ENCODE assay signal across 8 cellular contexts in the genomic region with DNA sequence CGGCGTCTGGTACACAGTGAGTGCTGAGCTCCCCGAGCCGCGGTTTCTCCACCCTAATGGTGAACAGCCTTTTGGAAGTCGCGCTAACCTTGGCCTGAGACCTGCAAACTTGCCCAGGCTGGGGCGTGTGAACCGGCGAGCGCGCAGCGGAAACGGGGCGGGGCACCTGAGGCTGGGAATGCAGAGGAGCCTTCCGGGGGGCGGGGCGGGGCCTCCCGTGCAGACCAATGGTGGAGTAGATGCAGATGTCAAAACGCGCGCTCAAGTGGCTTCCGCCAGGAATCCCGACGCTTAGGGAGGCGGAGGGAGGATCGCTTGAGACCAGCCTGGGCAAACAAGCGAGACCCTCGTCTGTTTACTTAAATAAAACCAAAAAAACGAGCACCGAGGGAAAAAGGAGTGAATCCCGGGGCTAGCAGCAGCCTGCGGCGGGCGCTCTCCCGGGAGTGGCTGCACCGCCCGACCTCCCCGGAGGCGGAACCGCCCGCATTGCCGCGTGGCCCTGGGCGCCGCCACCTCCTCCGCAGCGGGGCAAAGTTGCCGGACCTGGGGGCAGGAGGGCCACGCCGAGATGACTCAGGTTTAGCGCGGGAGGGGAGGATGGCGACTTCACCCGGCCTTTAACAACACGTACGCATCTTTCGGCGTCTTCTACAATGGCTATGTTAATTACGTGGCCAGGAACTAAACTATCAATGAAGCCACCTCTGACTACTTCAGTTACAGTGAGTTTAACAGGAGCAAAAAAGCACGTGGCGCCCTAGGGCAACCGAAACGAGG. TPM values are rescaled to one million over a fixed set of nuclear protein-coding genes. Genes with fewer than 3 reads are reported as not detected.
DNase-seq lines count a peak whose midpoint lies in the region; ATAC-seq and TF ChIP-seq lines count a peak whose summit lies in the region.

No MANE protein-coding gene starts in this region.

- TF ChIP-seq CTCF in adrenal gland (IDR thresholded peaks at IDR 0.05) (peak in 2 of 6 experiments; percentile 6 to 28), vagina (IDR thresholded peaks at IDR 0.05) (no peak)

- H3K4me1 ChIP-seq in adrenal gland (replicated peaks in 1 of 2), result peaks cover 6 to 25% of the 10 kb centered on the region in 2 donors
- peaks cover 3% of the 10 kb centered on the region for H3K4me1 ChIP-seq in right cardiac atrium (ENCODE audit: control insufficient read depth, insufficient read depth, low read length)
- peaks cover 12% of the 10 kb centered on the region for H3K4me1 ChIP-seq in rectal smooth muscle tissue (ENCODE audit: control insufficient read depth, insufficient read depth, low read length)
- H3K4me1 ChIP-seq in vagina, result peaks cover 31% of the 10 kb centered on the region

- H3K9me3 ChIP-seq in adrenal gland (replicated peaks in 1 of 3), result no peaks in the 10 kb centered on the region
- H3K9me3 ChIP-seq in right cardiac atrium (ENCODE audit: control insufficient read depth, low read length), result no peaks in the 10 kb centered on the region
- H3K9me3 ChIP-seq in vagina, result no peaks in the 10 kb centered on the region

- H3K4me1 Mint-ChIP-seq in T-cell, result peaks cover 34 to 47% (median 41%) of the 10 kb centered on the region in 3 donors

- H3K36me3 ChIP-seq in adrenal gland (replicated peaks in 1 of 2) (no peaks in the 10 kb centered on the region), rectal smooth muscle tissue (ENCODE audit: control insufficient read depth, insufficient read depth, low read length) (no peaks in the 10 kb centered on the region), vagina (no peaks in the 10 kb centered on the region)

- 0 to 1% (median 1%) methylated on average over 29 to 64 of the region's 64 CpGs for WGBS in adrenal gland, 4 donors
- WGBS in right cardiac atrium, result under 1% methylated on average over 64 of the region's 64 CpGs

- peak overlapping the region; percentile 92 to 94 for H3K27ac Mint-ChIP-seq in T-cell

- CTCF ChIA-PET in T-cell (lab: Charles Lee), result interaction anchor here (0.6 to 2.6 kb wide), 5 partner anchors 25 to 315 kb away, joined by 3 to 16 read pairs (median 4); no protein-coding TSS in a partner anchor

- H3K27ac ChIP-seq in adrenal gland, result peak overlapping the region in 4 of 5 donors; percentile 22 to 85 (median 52)
- H3K27ac ChIP-seq in right cardiac atrium (ENCODE audit: low read length), result peak overlapping the region; percentile 31
- no peak overlapping the region for H3K27ac ChIP-seq in rectal smooth muscle tissue (ENCODE audit: low read depth, low read length)
- peak overlapping the region; percentile 60 for H3K27ac ChIP-seq in vagina

- no peaks in the 10 kb centered on the region for H3K36me3 Mint-ChIP-seq in T-cell

- H3K4me3 ChIP-seq in adrenal gland (peak overlapping the region in 3 of 4 donors; percentile 18 to 76 (median 46)), right cardiac atrium (ENCODE audit: low read length) (peak overlapping the region; percentile 43), rectal smooth muscle tissue (ENCODE audit: low read length) (peak overlapping the region; percentile 84), vagina (peak overlapping the region; percentile 58 to 66)

- H3K27me3 ChIP-seq in adrenal gland (peaks cover 11% of the 10 kb centered on the region), right cardiac atrium (ENCODE audit: control insufficient read depth, insufficient read depth) (no peaks in the 10 kb centered on the region), rectal smooth muscle tissue (ENCODE audit: control insufficient read depth, insufficient read depth, low read length) (peaks cover 6% of the 10 kb centered on the region), vagina (peaks cover 6% of the 10 kb centered on the region)

- ATAC-seq in GM18499 (IDR thresholded peaks at IDR 0.05; ENCODE audit: insufficient read depth, unreplicated experiment) (peak; percentile 30), HG02938 (IDR thresholded peaks at IDR 0.05; ENCODE audit: unreplicated experiment) (peak; percentile 38), T-cell (replicated peaks in 1 of 4) (peak; percentile 85 to 87 (median 86)), right cardiac atrium (peak; percentile 92 to 94)

- POLR2A ChIA-PET in T-cell (lab: Charles Lee), result interaction anchor here in 1 of 2 donors (1.0 kb wide), 1 partner anchor 328 kb away, joined by 4 read pairs; a partner anchor contains a TSS

- intact Hi-C loops in adrenal gland (cut with DNase I), result loop anchor here (5.0 to 10.0 kb wide), 2 partner anchors 292 to 544 kb away; no protein-coding TSS in a partner anchor
- intact Hi-C loops in right cardiac atrium (cut with DNase I), result loop anchor here in 1 of 4 donors (5.0 kb wide), 1 partner anchor 292 kb away; no protein-coding TSS in a partner anchor
- intact Hi-C loops in vagina (cut with DNase I), result no loop called here

- peaks cover 13 to 14% of the 10 kb centered on the region in 2 donors for H3K27me3 Mint-ChIP-seq in T-cell

- peak; percentile 99 for DNase-seq in NCI-H1694 (lab: John Stamatoyannopoulos, UW)
- DNase-seq in T-cell, result peak; percentile 81 to 95 (median 88)
- DNase-seq in adrenal gland, result peak; percentile 90 to 96 (median 95)
- peak; percentile 95 to 99 (median 96) for DNase-seq in right cardiac atrium
- DNase-seq in vagina (ENCODE audit: extremely low spot score in 2 of 2), result peak in 1 of 2 donors; percentile 93

- no peaks in the 10 kb centered on the region for H3K9me3 Mint-ChIP-seq in T-cell

- TF ChIP-seq POLR2A in adrenal gland (IDR thresholded peaks at IDR 0.05) (peak in 1 of 2 donors; percentile 57), vagina (IDR thresholded peaks at IDR 0.05) (peak in 1 of 2 donors; percentile 21)

- H3K9ac ChIP-seq in rectal smooth muscle tissue (ENCODE audit: low read length), result no peak overlapping the region

- peak overlapping the region; percentile 88 to 97 (median 88) for H3K4me3 Mint-ChIP-seq in T-cell

RNA-seq across cellular contexts. Expression of a gene that starts 2.2 kb away (rescaled TPM):
- total RNA-seq in T-cell, result 10 to 100 TPM in 1 of 5 donors, 1 to 10 TPM in 4; 2.6 to 10.4 (median 3.0) TPM
- total RNA-seq in adrenal gland, result 1 to 10 TPM; 2.0 to 6.5 (median 3.8) TPM
- 1 to 10 TPM in 2 of 3 donors, under 1 TPM in 1; 0.67 to 7.5 (median 2.9) TPM for polyA plus RNA-seq in adrenal gland
- total RNA-seq in right cardiac atrium, result 1 to 10 TPM in 3 of 4 donors, under 1 TPM in 1; 0.37 to 6.1 (median 2.7) TPM
- polyA plus RNA-seq in right cardiac atrium, result 0.54 TPM
- 11.0 TPM for total RNA-seq in vagina

RNA-seq across cellular contexts. Expression of a gene that starts 40.1 kb away (rescaled TPM):
- total RNA-seq in T-cell, result not detected
- total RNA-seq in adrenal gland, result 1 to 10 TPM in 6 of 8 donors, under 1 TPM in 2; 0.18 to 3.6 (median 1.6) TPM
- polyA plus RNA-seq in adrenal gland, result 1 to 10 TPM in 1 of 3 donors, under 1 TPM in 2; 0.05 to 1.1 (median 0.48) TPM
- 10 to 100 TPM in 1 of 4 donors, 1 to 10 TPM in 3; 4.9 to 13.3 (median 7.2) TPM for total RNA-seq in right cardiac atrium
- polyA plus RNA-seq in right cardiac atrium, result 6.7 TPM
- total RNA-seq in vagina, result 13.5 TPM

Comparison
In these comparisons a context has a peak if more than half of its experiments do, and no peak if none do; other contexts are left out.
1. ATAC-seq: peak in every context shown above with its lines; median percentile 93 in right cardiac atrium; 86 in T-cell; 38 in HG02938; 30 in GM18499.